Comparison of ENCODE assay signal across 8 cellular contexts in genomic region chr19:7679017-7679720, GRCh38.
DNase-seq lines count a peak whose midpoint lies in the region; ATAC-seq lines count a peak whose summit lies in the region.

No MANE protein-coding gene starts in this region.

- peak; percentile 65 for ATAC-seq in effector memory CD8-positive, alpha-beta T cell (replicated peaks)

- H3K27ac Mint-ChIP-seq in effector memory CD8-positive, alpha-beta T cell, result peak overlapping the region; percentile 28 to 67

- peaks cover 28 to 40% of the 10 kb centered on the region in 2 donors for H3K4me1 Mint-ChIP-seq in effector memory CD8-positive, alpha-beta T cell (ENCODE audit: low read depth in 2 of 2)

- H3K36me3 Mint-ChIP-seq in effector memory CD8-positive, alpha-beta T cell (ENCODE audit: insufficient read depth), result peaks cover 42% of the 10 kb centered on the region

- H3K4me3 Mint-ChIP-seq in effector memory CD8-positive, alpha-beta T cell, result peak overlapping the region; percentile 56 to 65

- DNase-seq in EH (ENCODE audit: low read depth) (peak; percentile 8), Kasumi-1 (lab: John Stamatoyannopoulos, UW) (peak; percentile 29 to 30), globus pallidus (ENCODE audit: low spot score) (no peak), NCI-H2107 (lab: John Stamatoyannopoulos, UW) (no peak), middle frontal gyrus (ENCODE audit: extremely low spot score, low spot score) (no peak)
- DNase-seq in activated CD4-positive, CD25-positive, alpha-beta regulatory T cell treated with anti-CD3 and anti-CD28 coated beads, Interleukin-2, amount 50 U/mL, for 72 hours, result peak; percentile 55
- peak; percentile 54 to 58 (median 56) for DNase-seq in effector memory CD8-positive, alpha-beta T cell
- DNase-seq in stimulated activated CD4-positive, alpha-beta T cell treated with anti-CD3 and anti-CD28 coated beads, Interleukin-4, amount 100 ng/mL, for 48 hours (ENCODE audit: low read depth in 2 of 2), result peak; percentile 46 to 57

- peaks cover 36 to 49% of the 10 kb centered on the region in 2 donors for H3K27me3 Mint-ChIP-seq in effector memory CD8-positive, alpha-beta T cell

- no peaks in the 10 kb centered on the region for H3K9me3 Mint-ChIP-seq in effector memory CD8-positive, alpha-beta T cell

Comparison
In these comparisons a context has a peak if more than half of its experiments do, and no peak if none do; other contexts are left out.
1. DNase-seq: peak in EH (single experiment), Kasumi-1 (2 of 2), activated CD4-positive, CD25-positive, alpha-beta regulatory T cell treated with anti-CD3 and anti-CD28 coated beads, Interleukin-2, amount 50 U/mL, for 72 hours (single experiment), effector memory CD8-positive, alpha-beta T cell (3 of 3) and stimulated activated CD4-positive, alpha-beta T cell treated with anti-CD3 and anti-CD28 coated beads, Interleukin-4, amount 100 ng/mL, for 48 hours (2 of 2); none in globus pallidus (single experiment), NCI-H2107 (single experiment) and middle frontal gyrus (single experiment).